In genomic region chr4:8121236-8122015, GRCh38 we compare ENCODE assay signal across 19 cellular contexts.
"Had no signal": no experiment of that assay in that cellular context is flagged by ENCODE, and none has a peak within 500 bp of the region (broad histone marks: within the 10 kb centered on the region; RNA-seq: fewer than 3 reads in every experiment).

No MANE protein-coding gene starts in this region.

- H3K27me3 ChIP-seq: stomach, upper lobe of left lung had no signal

- H3K9me3 ChIP-seq: lower lobe of right lung, stomach, upper lobe of left lung had no signal

- H3K27ac ChIP-seq: lower lobe of right lung, stomach, upper lobe of left lung, WERI-Rb-1 had no signal

- DNase-seq: activated CD4-positive, alpha-beta T cell treated with anti-CD3 and anti-CD28 coated beads for 1 hour; activated CD4-positive, alpha-beta T cell treated with anti-CD3 and anti-CD28 coated beads, Interleukin-2, amount 50 U/mL, for 1 hour; activated CD8-positive, alpha-beta T cell treated with anti-CD3 and anti-CD28 coated beads, Interleukin-2, amount 10 ng/mL, durations not matched to agents 7 days and 5 days; activated gamma-delta T cell; activated naive CD4-positive, alpha-beta T cell treated with anti-CD3 and anti-CD28 coated beads, Interleukin-2, amount 50 U/mL, for 16 hours; anterior cingulate cortex; lower lobe of right lung; mesendoderm; naive thymus-derived CD4-positive, alpha-beta T cell; stimulated activated CD4-positive, alpha-beta T cell treated with anti-CD3 and anti-CD28 coated beads, Interleukin-12 subunit alpha, Interleukin-12 subunit beta, amount 100 ng/mL, for 4 hours; stimulated activated CD4-positive, alpha-beta T cell treated with anti-CD3 and anti-CD28 coated beads, Interleukin-1b, Interleukin-23, amount 100 ng/mL, for 48 hours; stomach; T-helper 1 cell; upper lobe of left lung; WERI-Rb-1 had no signal

- H3K4me3 ChIP-seq: lower lobe of right lung, stomach, upper lobe of left lung had no signal

- ATAC-seq: activated CD8-positive, alpha-beta T cell treated with anti-CD3 and anti-CD28 coated beads, Interleukin-2, amount 10 ng/mL, durations not matched to agents 7 days and 5 days; left lobe of liver; lower lobe of right lung; naive thymus-derived CD4-positive, alpha-beta T cell had no signal

- FAIRE-seq: endometrium, keratinocyte, TTC549 had no signal

- H3K36me3 ChIP-seq: lower lobe of right lung, stomach, upper lobe of left lung, WERI-Rb-1 had no signal
